In the genomic region with DNA sequence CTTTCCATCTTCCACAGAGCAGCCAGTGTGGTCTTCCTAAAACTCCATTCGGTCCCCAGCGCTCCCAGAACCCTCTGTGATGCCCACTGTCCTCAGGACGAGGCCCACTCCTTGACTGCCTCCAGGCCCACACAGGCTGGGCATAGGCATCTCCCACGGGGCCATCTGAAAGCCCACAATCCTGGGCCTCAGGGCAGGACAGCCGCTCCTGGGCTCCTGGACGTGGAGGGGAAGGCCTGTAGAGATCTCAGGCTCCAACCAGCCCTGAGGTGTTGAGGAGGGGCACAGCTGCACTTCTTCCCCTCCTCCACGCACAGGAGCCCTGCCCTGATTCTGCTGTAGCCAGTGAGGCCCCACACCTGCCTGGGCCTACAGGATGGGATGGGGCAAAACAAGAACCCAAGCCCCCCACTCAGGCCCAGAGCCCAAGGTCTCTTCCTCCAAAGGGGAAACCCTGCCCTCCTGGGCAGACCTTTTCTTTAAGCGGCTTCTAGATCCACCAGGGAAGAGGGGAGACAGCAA, we compare ENCODE assay signal across 12 cellular contexts. TPM values are rescaled to one million over a fixed set of nuclear protein-coding genes. Genes with fewer than 3 reads are reported as not detected.
A peak's percentile ranks its signal among the peaks of the same experiment; 100 is the strongest.
DNase-seq lines count a peak whose midpoint lies in the region; ATAC-seq, FAIRE-seq and TF ChIP-seq lines count a peak whose summit lies in the region.
"Had no signal": no experiment of that assay in that cellular context is flagged by ENCODE, and none has a peak within 500 bp of the region (broad histone marks: within the 10 kb centered on the region; RNA-seq: fewer than 3 reads in every experiment).

No MANE protein-coding gene starts in this region.

- H4K20me1 ChIP-seq in BLaER1, result no peaks in the 10 kb centered on the region

- peak overlapping the region; percentile 31; the same call in 1 of the 2 replicates for H3K4me3 ChIP-seq in BLaER1
- peak overlapping the region; percentile 60 for H3K4me3 ChIP-seq in CD8-positive, alpha-beta memory T cell (ENCODE audit: low read length)

- peak overlapping the region; percentile 93 to 99 (median 98) for H3K27ac Mint-ChIP-seq in CD8-positive, alpha-beta memory T cell
- H3K27ac Mint-ChIP-seq in activated CD8-positive, alpha-beta T cell treated with anti-CD3 and anti-CD28 coated beads for 36 hours, result peak overlapping the region; percentile 98
- peak overlapping the region; percentile 96 to 97 for H3K27ac Mint-ChIP-seq in natural killer cell

- ATAC-seq in activated CD8-positive, alpha-beta T cell treated with anti-CD3 and anti-CD28 coated beads for 36 hours, result no peak
- ATAC-seq in natural killer cell, result no peak
- ATAC-seq in HG03039 (IDR thresholded peaks at IDR 0.05; ENCODE audit: unreplicated experiment), result no peak

- H3K4me3 Mint-ChIP-seq in CD8-positive, alpha-beta memory T cell, result peak overlapping the region; percentile 86 to 98 (median 93)
- H3K4me3 Mint-ChIP-seq in activated CD8-positive, alpha-beta T cell treated with anti-CD3 and anti-CD28 coated beads for 36 hours, result peak overlapping the region; percentile 68
- H3K4me3 Mint-ChIP-seq in natural killer cell, result peak overlapping the region; percentile 81

- peak overlapping the region; percentile 77 for H3K27ac ChIP-seq in BLaER1
- peak overlapping the region; percentile 78 for H3K27ac ChIP-seq in CD8-positive, alpha-beta memory T cell (ENCODE audit: low read depth, low read length)
- H3K27ac ChIP-seq: VCaP had no signal

- DNase-seq in CD8-positive, alpha-beta memory T cell, result no peak
- no peak for DNase-seq in activated CD8-positive, alpha-beta T cell treated with anti-CD3 and anti-CD28 coated beads for 36 hours
- DNase-seq in natural killer cell (no peak), GM19239 (ENCODE audit: insufficient read length, low spot score) (no peak), glomerular visceral epithelial cell (ENCODE audit: extremely low spot score) (no peak)
- DNase-seq: foreskin melanocyte had no signal

- TF ChIP-seq CTCF in activated CD8-positive, alpha-beta T cell treated with anti-CD3 and anti-CD28 coated beads for 36 hours (IDR thresholded peaks at IDR 0.05), result no peak
- TF ChIP-seq CTCF in natural killer cell (IDR thresholded peaks at IDR 0.05), result no peak

- no peak for FAIRE-seq in GM19239 (lab: Jason Lieb, UNC)
- FAIRE-seq: bronchial epithelial cell, G401.6, H54 had no signal

- H3K36me3 Mint-ChIP-seq in CD8-positive, alpha-beta memory T cell, result peaks cover 0 to 10% (median 0%) of the 10 kb centered on the region in 3 donors
- H3K36me3 Mint-ChIP-seq in activated CD8-positive, alpha-beta T cell treated with anti-CD3 and anti-CD28 coated beads for 36 hours (ENCODE audit: low read depth), result peaks cover 3% of the 10 kb centered on the region
- no peaks in the 10 kb centered on the region for H3K36me3 Mint-ChIP-seq in natural killer cell

- H3K9me3 Mint-ChIP-seq in CD8-positive, alpha-beta memory T cell, result no peaks in the 10 kb centered on the region
- no peaks in the 10 kb centered on the region for H3K9me3 Mint-ChIP-seq in activated CD8-positive, alpha-beta T cell treated with anti-CD3 and anti-CD28 coated beads for 36 hours
- no peaks in the 10 kb centered on the region for H3K9me3 Mint-ChIP-seq in natural killer cell

- H3K27me3 Mint-ChIP-seq in CD8-positive, alpha-beta memory T cell, result no peaks in the 10 kb centered on the region
- H3K27me3 Mint-ChIP-seq in activated CD8-positive, alpha-beta T cell treated with anti-CD3 and anti-CD28 coated beads for 36 hours, result no peaks in the 10 kb centered on the region
- no peaks in the 10 kb centered on the region for H3K27me3 Mint-ChIP-seq in natural killer cell (ENCODE audit: low read depth in 2 of 2)

- no peaks in the 10 kb centered on the region for H3K9me3 ChIP-seq in BLaER1
- no peaks in the 10 kb centered on the region for H3K9me3 ChIP-seq in CD8-positive, alpha-beta memory T cell (ENCODE audit: low read length)

- peaks cover 78% of the 10 kb centered on the region for H3K4me1 ChIP-seq in BLaER1
- H3K4me1 ChIP-seq in CD8-positive, alpha-beta memory T cell (ENCODE audit: insufficient read depth, low read length), result peaks cover 37% of the 10 kb centered on the region

- intact Hi-C loops in activated CD8-positive, alpha-beta T cell treated with anti-CD3 and anti-CD28 coated beads for 36 hours (cut with micrococcal nuclease), result no loop called here
- intact Hi-C loops in natural killer cell (cut with micrococcal nuclease), result loop anchor here (2.0 kb wide), 1 partner anchor 79 kb away; a partner anchor contains a TSS

- peak overlapping the region; percentile 70 for H3K9ac ChIP-seq in BLaER1

- peak overlapping the region; percentile 79 for H3K4me2 ChIP-seq in BLaER1

- CTCF ChIA-PET in CD8-positive, alpha-beta memory T cell (lab: Charles Lee), result interaction anchor here (1.6 to 3.9 kb wide), 2 partner anchors 29 to 42 kb away, joined by 4 to 17 read pairs; no protein-coding TSS in a partner anchor
- CTCF ChIA-PET in activated CD8-positive, alpha-beta T cell treated with anti-CD3 and anti-CD28 coated beads for 36 hours (lab: Charles Lee), result interaction anchor here (1.5 to 1.8 kb wide), 2 partner anchors 29 to 42 kb away, joined by 4 to 5 read pairs; no protein-coding TSS in a partner anchor

- POLR2A ChIA-PET in CD8-positive, alpha-beta memory T cell (lab: Charles Lee), result interaction anchor here (0.8 to 1.6 kb wide), 4 partner anchors 11 to 77 kb away, joined by 3 to 4 read pairs (median 4); a partner anchor contains a TSS
- POLR2A ChIA-PET in activated CD8-positive, alpha-beta T cell treated with anti-CD3 and anti-CD28 coated beads for 36 hours (lab: Charles Lee), result interaction anchor here (1.0 to 2.9 kb wide), 2 partner anchors 11 to 37 kb away, joined by 3 to 18 read pairs; a partner anchor contains a TSS

- no peaks in the 10 kb centered on the region for H3K27me3 ChIP-seq in BLaER1
- H3K27me3 ChIP-seq in CD8-positive, alpha-beta memory T cell (ENCODE audit: insufficient read depth, low read length, poor library complexity, severe bottlenecking), result no peaks in the 10 kb centered on the region

- H3K36me3 ChIP-seq in BLaER1, result 0 out of 2 replicates have a peak, but pooled peaks cover 5% of the 10 kb centered on the region
- H3K36me3 ChIP-seq in CD8-positive, alpha-beta memory T cell (ENCODE audit: insufficient read depth, low read length), result no peaks in the 10 kb centered on the region

- H3K4me1 Mint-ChIP-seq in CD8-positive, alpha-beta memory T cell, result peaks cover 43 to 65% (median 50%) of the 10 kb centered on the region in 3 donors
- H3K4me1 Mint-ChIP-seq in activated CD8-positive, alpha-beta T cell treated with anti-CD3 and anti-CD28 coated beads for 36 hours (ENCODE audit: low read depth), result peaks cover 42% of the 10 kb centered on the region
- H3K4me1 Mint-ChIP-seq in natural killer cell, result peaks cover 42 to 45% of the 10 kb centered on the region in 2 donors

RNA-seq across cellular contexts. Expression of a gene that starts 26.0 kb away (rescaled TPM):
- 100 to 1,000 TPM; 102 TPM for total RNA-seq in CD8-positive, alpha-beta memory T cell
- polyA plus RNA-seq in CD8-positive, alpha-beta memory T cell, result 470 TPM
- total RNA-seq in activated CD8-positive, alpha-beta T cell treated with anti-CD3 and anti-CD28 coated beads for 36 hours, result 10 to 100 TPM; 65.9 to 71.4 TPM
- total RNA-seq in natural killer cell, result 100 to 1,000 TPM; 211 to 237 (median 218) TPM

RNA-seq across cellular contexts. Expression of a gene that starts 31.5 kb away (rescaled TPM):
- 10 to 100 TPM; 22.1 to 22.8 TPM for total RNA-seq in CD8-positive, alpha-beta memory T cell
- polyA plus RNA-seq in CD8-positive, alpha-beta memory T cell, result 13.4 TPM
- total RNA-seq in activated CD8-positive, alpha-beta T cell treated with anti-CD3 and anti-CD28 coated beads for 36 hours, result 10 to 100 TPM; 12.4 to 15.0 TPM
- 10 to 100 TPM in 2 of 3 donors, 1 to 10 TPM in 1; 8.5 to 11.0 (median 10.6) TPM for total RNA-seq in natural killer cell

RNA-seq across cellular contexts. Expression of a gene that starts 38.0 kb away (rescaled TPM):
- 100 to 1,000 TPM; 420 to 494 TPM for total RNA-seq in CD8-positive, alpha-beta memory T cell
- polyA plus RNA-seq in CD8-positive, alpha-beta memory T cell, result 826 TPM
- total RNA-seq in activated CD8-positive, alpha-beta T cell treated with anti-CD3 and anti-CD28 coated beads for 36 hours, result 100 to 1,000 TPM; 312 to 334 TPM
- total RNA-seq in natural killer cell, result 100 to 1,000 TPM; 192 to 239 (median 229) TPM

RNA-seq across cellular contexts. Expression of a gene that starts 38.1 kb away (rescaled TPM):
- 10 to 100 TPM; 24.2 to 26.0 TPM for total RNA-seq in CD8-positive, alpha-beta memory T cell
- 11.3 TPM for polyA plus RNA-seq in CD8-positive, alpha-beta memory T cell
- total RNA-seq in activated CD8-positive, alpha-beta T cell treated with anti-CD3 and anti-CD28 coated beads for 36 hours, result 10 to 100 TPM; 25.3 to 28.3 TPM
- total RNA-seq in natural killer cell, result 1 to 10 TPM; 4.4 to 8.8 (median 6.8) TPM

RNA-seq across cellular contexts. Expression of a gene that starts 48.1 kb away (rescaled TPM):
- 1 to 10 TPM; 3.1 to 5.5 TPM for total RNA-seq in CD8-positive, alpha-beta memory T cell
- polyA plus RNA-seq in CD8-positive, alpha-beta memory T cell, result 0.30 TPM
- 1 to 10 TPM; 3.7 TPM for total RNA-seq in activated CD8-positive, alpha-beta T cell treated with anti-CD3 and anti-CD28 coated beads for 36 hours
- 1 to 10 TPM; 4.3 to 5.0 (median 4.4) TPM for total RNA-seq in natural killer cell
